ENCODE assay signal across 32 cellular contexts in the genomic region with DNA sequence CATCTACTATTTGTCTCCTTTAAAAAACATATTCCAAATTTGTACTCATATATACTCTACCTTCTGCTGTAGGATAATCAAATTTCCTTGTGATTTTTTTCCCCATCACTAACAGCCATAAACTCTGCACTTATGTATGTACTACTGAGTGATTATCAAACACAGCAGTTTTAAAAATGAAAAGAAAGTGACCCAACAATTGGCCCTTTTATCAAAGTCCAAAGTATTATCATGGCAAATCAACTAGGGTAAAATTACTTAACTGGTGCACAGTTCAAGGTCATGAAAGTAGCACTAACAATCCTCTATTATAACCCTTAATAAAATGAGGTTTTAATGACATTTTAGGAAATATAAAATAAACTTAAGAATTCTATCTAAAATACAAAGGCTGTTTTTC. TPM values are rescaled to one million over a fixed set of nuclear protein-coding genes. Genes with fewer than 3 reads are reported as not detected.
"Had no signal": no experiment of that assay in that cellular context is flagged by ENCODE, and none has a peak within 500 bp of the region (broad histone marks: within the 10 kb centered on the region; RNA-seq: fewer than 3 reads in every experiment).

No MANE protein-coding gene starts in this region.

- H3K27ac ChIP-seq: coronary artery, dorsolateral prefrontal cortex, esophagus muscularis mucosa, gastrocnemius medialis, heart right ventricle, left ventricle myocardium inferior, lower lobe of right lung had no signal

- FAIRE-seq: colon, endothelial cell of umbilical vein, islet of Langerhans, keratinocyte had no signal

- DNase-seq: dermis blood vessel endothelial cell; dorsolateral prefrontal cortex; effector CD4-positive, alpha-beta T cell; effector memory CD4-positive, alpha-beta T cell; foreskin fibroblast; foreskin melanocyte; gastrocnemius medialis; glutamatergic neuron; head of caudate nucleus; heart right ventricle; hippocampal formation; left cardiac atrium; left ventricle myocardium inferior; lower lobe of right lung; mesenchymal stem cell; mucosa of descending colon had no signal

- H3K27me3 ChIP-seq: dorsolateral prefrontal cortex, esophagus muscularis mucosa, gastrocnemius medialis, heart right ventricle had no signal

- H3K4me1 ChIP-seq: esophagus muscularis mucosa, gastrocnemius medialis, heart right ventricle, left ventricle myocardium inferior, lower lobe of right lung had no signal

- H3K4me3 ChIP-seq: coronary artery, dorsolateral prefrontal cortex, esophagus muscularis mucosa, gastrocnemius medialis, heart right ventricle, left ventricle myocardium inferior, lower lobe of right lung, mucosa of descending colon had no signal

- H3K36me3 ChIP-seq: gastrocnemius medialis, lower lobe of right lung had no signal

- ATAC-seq: gastrocnemius medialis, heart right ventricle, left cardiac atrium, lower lobe of right lung, mucosa of descending colon had no signal

- H3K9me3 ChIP-seq: esophagus muscularis mucosa, gastrocnemius medialis, heart right ventricle, lower lobe of right lung, mucosa of descending colon had no signal

RNA-seq across cellular contexts. Expression of a gene that starts 11.6 kb away (rescaled TPM):
- total RNA-seq: cerebellum, dermis blood vessel endothelial cell, dorsolateral prefrontal cortex, endothelial cell of umbilical vein, epithelial cell of proximal tubule, esophagus muscularis mucosa, glomerular endothelial cell, heart right ventricle, kidney epithelial cell, left cardiac atrium, left ventricle myocardium inferior, lower leg skin, lower lobe of right lung, lung microvascular endothelial cell, mesenteric fat pad, mesothelial cell of epicardium, mucosa of descending colon, myocyte had no signal
- polyA plus RNA-seq: endothelial cell of umbilical vein, esophagus, heart right ventricle, keratinocyte had no signal
